9 cellular contexts compared by ENCODE assay signal in the genomic region with DNA sequence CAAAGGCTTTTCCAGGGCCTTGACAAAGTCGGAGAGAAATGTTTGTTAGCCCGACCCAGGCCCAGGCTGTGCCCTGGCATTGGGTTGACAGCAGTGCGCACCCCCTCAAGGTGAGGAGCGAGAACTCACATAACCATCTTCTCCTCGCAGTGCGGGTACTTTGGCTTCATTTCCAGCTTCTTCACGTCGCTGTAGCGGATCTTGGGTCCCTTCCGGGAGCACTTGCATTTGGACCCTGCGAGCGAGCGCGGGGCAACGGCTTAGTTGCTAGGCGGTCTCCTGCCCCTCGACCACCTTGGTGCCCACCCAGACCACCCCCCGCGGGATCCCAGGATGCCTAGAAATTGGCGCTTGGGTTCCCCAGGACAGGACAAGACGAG. TPM values are rescaled to one million over a fixed set of nuclear protein-coding genes. Genes with fewer than 3 reads are reported as not detected.
A peak's percentile ranks its signal among the peaks of the same experiment; 100 is the strongest.
DNase-seq lines count a peak whose midpoint lies in the region; TF ChIP-seq lines count a peak whose summit lies in the region.
"Had no signal": no experiment of that assay in that cellular context is flagged by ENCODE, and none has a peak within 500 bp of the region (broad histone marks: within the 10 kb centered on the region; RNA-seq: fewer than 3 reads in every experiment).

No MANE protein-coding gene starts in this region.

- TF ChIP-seq CTCF in Peyer's patch (IDR thresholded peaks at IDR 0.05) = no peak
- TF ChIP-seq CTCF in epithelial cell of esophagus (IDR thresholded peaks at IDR 0.05; ENCODE audit: insufficient read depth, low read depth, low read length, missing control alignments) = no peak
- no peak for TF ChIP-seq CTCF in mesothelial cell of epicardium (IDR thresholded peaks at IDR 0.05; ENCODE audit: unreplicated experiment)
- TF ChIP-seq CTCF in transverse colon (IDR thresholded peaks at IDR 0.05) = no peak

- no peaks in the 10 kb centered on the region for H3K36me3 ChIP-seq in Peyer's patch
- H3K36me3 ChIP-seq in transverse colon = no peaks in the 10 kb centered on the region

- intact Hi-C loops in transverse colon (cut with DNase I; ENCODE audit: low total_unique reads) = no loop called here

- 16% methylated on average over 21 of the region's 21 CpGs; no CpG with 5 or more reads in 1 of the 2 donors for WGBS in transverse colon (ENCODE audit: low coverage in 1 of 2), 2 donors

- TF ChIP-seq EP300 in transverse colon (IDR thresholded peaks at IDR 0.05; ENCODE audit: low read depth) = no peak

- H3K27ac ChIP-seq in Peyer's patch (peak overlapping the region; percentile 27 to 80 (median 46)), transverse colon (peak overlapping the region; percentile 51 to 67 (median 58))

- peaks cover 53% of the 10 kb centered on the region for H3K27me3 Mint-ChIP-seq in mesothelial cell of epicardium (ENCODE audit: low read depth)

- in situ Hi-C loops in transverse colon (cut with MboI; ENCODE audit: low pct_ligation_motif_present in 1 of 4, low pct_unique_long_range_greater_than_20kb in 1 of 4, low sequenced_read_pairs in 3 of 4) = no loop called here

- H3K4me3 ChIP-seq in Peyer's patch (peak overlapping the region; percentile 21 to 45 (median 30)), epithelial cell of esophagus (ENCODE audit: low read length) (peak overlapping the region; percentile 36), transverse colon (peak overlapping the region in 3 of 4 donors; percentile 12 to 46 (median 21))

- no peaks in the 10 kb centered on the region for H3K4me1 ChIP-seq in Peyer's patch
- no peaks in the 10 kb centered on the region for H3K4me1 ChIP-seq in transverse colon

- H3K9me3 Mint-ChIP-seq in mesothelial cell of epicardium = no peaks in the 10 kb centered on the region
- H3K9me3 Mint-ChIP-seq: stimulated activated effector memory CD8-positive, alpha-beta T cell treated with anti-CD3 and anti-CD28 coated beads, Interleukin-12 subunit alpha, Interleukin-12 subunit beta, amount 100 ng/mL, for 72 hours had no signal

- peaks cover 34% of the 10 kb centered on the region for H3K4me1 Mint-ChIP-seq in mesothelial cell of epicardium

- no peak for TF ChIP-seq POLR2A in Peyer's patch (IDR thresholded peaks at IDR 0.05)
- no peak for TF ChIP-seq POLR2A in transverse colon (IDR thresholded peaks at IDR 0.05)

- POLR2A ChIA-PET in HEK293T (lab: Yijun Ruan, JAX) = no interaction called here

- DNase-seq in Peyer's patch = no peak
- DNase-seq in epithelial cell of esophagus (ENCODE audit: low read depth) = no peak
- DNase-seq in mesothelial cell of epicardium (ENCODE audit: low spot score in 2 of 2, unreplicated experiment in 2 of 2) = no peak
- no peak for DNase-seq in transverse colon
- no peak for DNase-seq in SHP77 treated with DMSO at 0.1 percent for 48 hours (lab: John Stamatoyannopoulos, UW)
- no peak for DNase-seq in A172 (ENCODE audit: low spot score)
- DNase-seq in HEK293T (ENCODE audit: extremely low spot score) = no peak
- DNase-seq: NCI-H526 treated with DMSO at 0.1 percent for 48 hours had no signal

- H3K27me3 ChIP-seq in Peyer's patch (no peaks in the 10 kb centered on the region), transverse colon (peaks cover 51% of the 10 kb centered on the region)

- H3K9me3 ChIP-seq in Peyer's patch = no peaks in the 10 kb centered on the region
- H3K9me3 ChIP-seq in transverse colon = no peaks in the 10 kb centered on the region

- peak overlapping the region; percentile 86 for H3K4me3 Mint-ChIP-seq in mesothelial cell of epicardium
- H3K4me3 Mint-ChIP-seq: stimulated activated effector memory CD8-positive, alpha-beta T cell treated with anti-CD3 and anti-CD28 coated beads, Interleukin-12 subunit alpha, Interleukin-12 subunit beta, amount 100 ng/mL, for 72 hours had no signal

- H3K36me3 Mint-ChIP-seq in mesothelial cell of epicardium = no peaks in the 10 kb centered on the region
- H3K36me3 Mint-ChIP-seq: stimulated activated effector memory CD8-positive, alpha-beta T cell treated with anti-CD3 and anti-CD28 coated beads, Interleukin-12 subunit alpha, Interleukin-12 subunit beta, amount 100 ng/mL, for 72 hours had no signal

- H3K27ac Mint-ChIP-seq in mesothelial cell of epicardium = peak overlapping the region; percentile 16
- H3K27ac Mint-ChIP-seq: stimulated activated effector memory CD8-positive, alpha-beta T cell treated with anti-CD3 and anti-CD28 coated beads, Interleukin-12 subunit alpha, Interleukin-12 subunit beta, amount 100 ng/mL, for 72 hours had no signal

- CTCF ChIA-PET in HEK293T (lab: Yijun Ruan, JAX) = interaction anchor here (0.9 to 4.6 kb wide), 4 partner anchors 12 to 257 kb away, joined by 3 to 37 read pairs (median 4); no protein-coding TSS in a partner anchor

TF ChIP-seq in HEK293T, 16 proteins besides CTCF, POLR2A, EP300 and RAD21:
- TF ChIP-seq LEF1 (IDR thresholded peaks at IDR 0.05; ENCODE audit: borderline replicate concordance) (no peak), NFRKB (IDR thresholded peaks at IDR 0.05) (no peak), HDGF (IDR thresholded peaks at IDR 0.05; ENCODE audit: borderline replicate concordance) (no peak), SUZ12 (IDR thresholded peaks at IDR 0.05) (no peak), ARNT (IDR thresholded peaks at IDR 0.05) (no peak), FOXM1 (IDR thresholded peaks at IDR 0.05; ENCODE audit: borderline replicate concordance) (no peak), CTBP1 (IDR thresholded peaks at IDR 0.05; ENCODE audit: borderline replicate concordance) (no peak), L3MBTL2 (conservative IDR thresholded peaks at IDR 0.05) (no peak), SP1 (IDR thresholded peaks at IDR 0.05) (no peak), ZNF384 (IDR thresholded peaks at IDR 0.05) (no peak), TARDBP (IDR thresholded peaks at IDR 0.05) (no peak), ELF4 (IDR thresholded peaks at IDR 0.05) (no peak), BHLHE40 (IDR thresholded peaks at IDR 0.05; ENCODE audit: borderline replicate concordance) (no peak), FOXK2 (IDR thresholded peaks at IDR 0.05) (no peak), FOXA1 (IDR thresholded peaks at IDR 0.05) (no peak)
- TF ChIP-seq, protein P1, sequence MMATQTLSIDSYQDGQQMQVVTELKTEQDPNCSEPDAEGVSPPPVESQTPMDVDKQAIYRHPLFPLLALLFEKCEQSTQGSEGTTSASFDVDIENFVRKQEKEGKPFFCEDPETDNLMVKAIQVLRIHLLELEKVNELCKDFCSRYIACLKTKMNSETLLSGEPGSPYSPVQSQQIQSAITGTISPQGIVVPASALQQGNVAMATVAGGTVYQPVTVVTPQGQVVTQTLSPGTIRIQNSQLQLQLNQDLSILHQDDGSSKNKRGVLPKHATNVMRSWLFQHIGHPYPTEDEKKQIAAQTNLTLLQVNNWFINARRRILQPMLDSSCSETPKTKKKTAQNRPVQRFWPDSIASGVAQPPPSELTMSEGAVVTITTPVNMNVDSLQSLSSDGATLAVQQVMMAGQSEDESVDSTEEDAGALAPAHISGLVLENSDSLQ (IDR thresholded peaks at IDR 0.05) = no peak

RNA-seq across cellular contexts. Expression of gene CXCL14, which starts 0.5 kb away (rescaled TPM):
- 100 to 1,000 TPM in 1 of 4 donors, 10 to 100 TPM in 3; 17.3 to 122 (median 23.4) TPM for total RNA-seq in Peyer's patch
- 51.6 to 61.3 TPM (median 56.5 TPM) in 3 replicates for total RNA-seq in mesothelial cell of epicardium
- total RNA-seq in transverse colon = 10 to 100 TPM; 11.5 to 31.0 (median 21.7) TPM
- not detected in 2 replicates for total RNA-seq in A172 (2014; rRNA removed; shearing (Covaris generic))

RNA-seq across cellular contexts. Expression of gene NEUROG1, which starts 42.5 kb away (rescaled TPM):
- total RNA-seq in Peyer's patch = not detected
- not detected in 3 replicates for total RNA-seq in mesothelial cell of epicardium
- not detected for total RNA-seq in transverse colon
- not detected in 2 replicates for total RNA-seq in A172 (2014; rRNA removed; shearing (Covaris generic))

Comparison
In these comparisons a context has a peak if more than half of its experiments do, and no peak if none do; other contexts are left out.
1. RNA of gene CXCL14, which starts 0.5 kb away (total RNA-seq): 51.6 to 61.3 TPM in mesothelial cell of epicardium, 11.5 to 31.0 TPM in transverse colon and 17.3 to 122 TPM in Peyer's patch; not detected in A172; every median in the first group is over 10 times any median in the second.
2. Peak in every context shown above with its lines, with median percentiles within 50 percentile points of each other: H3K4me3 ChIP-seq.